15 cellular contexts compared by ENCODE assay signal in genomic region chr2:232348936-232349335, GRCh38. TPM values are rescaled to one million over a fixed set of nuclear protein-coding genes. Genes with fewer than 3 reads are reported as not detected.
DNase-seq lines count a peak whose midpoint lies in the region; ATAC-seq lines count a peak whose summit lies in the region.
"Had no signal": no experiment of that assay in that cellular context is flagged by ENCODE, and none has a peak within 500 bp of the region (broad histone marks: within the 10 kb centered on the region; RNA-seq: fewer than 3 reads in every experiment).

No MANE protein-coding gene starts in this region.

- ATAC-seq in activated CD8-positive, alpha-beta memory T cell treated with anti-CD3 and anti-CD28 coated beads, Interleukin-2, amount 10 ng/mL, durations not matched to agents 7 days and 5 days: peak; percentile 47
- peak; percentile 70 for ATAC-seq in activated CD8-positive, alpha-beta T cell treated with anti-CD3 and anti-CD28 coated beads, Interleukin-2, amount 10 ng/mL, durations not matched to agents 7 days and 5 days

- no peaks in the 10 kb centered on the region for H3K9me3 Mint-ChIP-seq in activated CD8-positive, alpha-beta memory T cell treated with anti-CD3 and anti-CD28 coated beads, Interleukin-2, amount 10 ng/mL, durations not matched to agents 7 days and 5 days (ENCODE audit: low read depth)
- H3K9me3 Mint-ChIP-seq in activated CD8-positive, alpha-beta T cell treated with anti-CD3 and anti-CD28 coated beads, Interleukin-2, amount 10 ng/mL, durations not matched to agents 7 days and 5 days (ENCODE audit: insufficient read depth): no peaks in the 10 kb centered on the region

- no peak for DNase-seq in activated CD8-positive, alpha-beta memory T cell treated with anti-CD3 and anti-CD28 coated beads, Interleukin-2, amount 10 ng/mL, durations not matched to agents 7 days and 5 days
- DNase-seq in activated CD8-positive, alpha-beta memory T cell treated with anti-CD3 and anti-CD28 coated beads, Interleukin-2, amount 50 U/mL, for 48 hours: no peak
- DNase-seq in HT-29 (ENCODE audit: low spot score) (peak; percentile 71), posterior vena cava (ENCODE audit: low spot score) (peak; percentile 53), DMS 273 (lab: John Stamatoyannopoulos, UW; ENCODE audit: unreplicated experiment) (no peak), germinal center (ENCODE audit: low spot score) (no peak)
- DNase-seq in activated CD8-positive, alpha-beta T cell treated with anti-CD3 and anti-CD28 coated beads, Interleukin-2, amount 10 ng/mL, durations not matched to agents 7 days and 5 days: peak; percentile 47
- DNase-seq in central memory CD4-positive, alpha-beta T cell: no peak
- DNase-seq: heart right ventricle, NCI-H1048, NCI-H524, nucleus accumbens had no signal

- H3K27ac Mint-ChIP-seq in activated CD8-positive, alpha-beta memory T cell treated with anti-CD3 and anti-CD28 coated beads, Interleukin-2, amount 10 ng/mL, durations not matched to agents 7 days and 5 days: no peak overlapping the region
- H3K27ac Mint-ChIP-seq in activated CD8-positive, alpha-beta T cell treated with anti-CD3 and anti-CD28 coated beads, Interleukin-2, amount 10 ng/mL, durations not matched to agents 7 days and 5 days: no peak overlapping the region
- H3K27ac Mint-ChIP-seq: memory B cell had no signal

- intact Hi-C loops in posterior vena cava (cut with DNase I): no loop called here

- H3K4me1 Mint-ChIP-seq in activated CD8-positive, alpha-beta memory T cell treated with anti-CD3 and anti-CD28 coated beads, Interleukin-2, amount 10 ng/mL, durations not matched to agents 7 days and 5 days: peaks cover 3% of the 10 kb centered on the region
- H3K4me1 Mint-ChIP-seq in activated CD8-positive, alpha-beta T cell treated with anti-CD3 and anti-CD28 coated beads, Interleukin-2, amount 10 ng/mL, durations not matched to agents 7 days and 5 days (ENCODE audit: low read depth): peaks cover 6% of the 10 kb centered on the region
- H3K4me1 Mint-ChIP-seq: memory B cell had no signal

- H3K27me3 Mint-ChIP-seq in activated CD8-positive, alpha-beta memory T cell treated with anti-CD3 and anti-CD28 coated beads, Interleukin-2, amount 10 ng/mL, durations not matched to agents 7 days and 5 days: peaks cover 42% of the 10 kb centered on the region
- peaks cover 26% of the 10 kb centered on the region for H3K27me3 Mint-ChIP-seq in activated CD8-positive, alpha-beta T cell treated with anti-CD3 and anti-CD28 coated beads, Interleukin-2, amount 10 ng/mL, durations not matched to agents 7 days and 5 days (ENCODE audit: low read depth)

- CTCF ChIA-PET in activated CD8-positive, alpha-beta memory T cell treated with anti-CD3 and anti-CD28 coated beads, Interleukin-2, amount 10 ng/mL, durations not matched to agents 7 days and 5 days (lab: Charles Lee): no interaction called here
- CTCF ChIA-PET in activated CD8-positive, alpha-beta T cell treated with anti-CD3 and anti-CD28 coated beads, Interleukin-2, amount 10 ng/mL, durations not matched to agents 7 days and 5 days (lab: Charles Lee): interaction anchor here (1.2 kb wide), 1 partner anchor 91 kb away, joined by 3 read pairs; no protein-coding TSS in a partner anchor

- POLR2A ChIA-PET in activated CD8-positive, alpha-beta T cell treated with anti-CD3 and anti-CD28 coated beads, Interleukin-2, amount 10 ng/mL, durations not matched to agents 7 days and 5 days (lab: Charles Lee): no interaction called here

- no peak overlapping the region for H3K4me3 Mint-ChIP-seq in activated CD8-positive, alpha-beta memory T cell treated with anti-CD3 and anti-CD28 coated beads, Interleukin-2, amount 10 ng/mL, durations not matched to agents 7 days and 5 days
- H3K4me3 Mint-ChIP-seq in activated CD8-positive, alpha-beta T cell treated with anti-CD3 and anti-CD28 coated beads, Interleukin-2, amount 10 ng/mL, durations not matched to agents 7 days and 5 days: no peak overlapping the region
- H3K4me3 Mint-ChIP-seq: memory B cell had no signal

- no peaks in the 10 kb centered on the region for H3K36me3 Mint-ChIP-seq in activated CD8-positive, alpha-beta memory T cell treated with anti-CD3 and anti-CD28 coated beads, Interleukin-2, amount 10 ng/mL, durations not matched to agents 7 days and 5 days
- H3K36me3 Mint-ChIP-seq in activated CD8-positive, alpha-beta T cell treated with anti-CD3 and anti-CD28 coated beads, Interleukin-2, amount 10 ng/mL, durations not matched to agents 7 days and 5 days (ENCODE audit: low read depth): no peaks in the 10 kb centered on the region

RNA-seq across cellular contexts. Expression of gene ALPP, which starts 29.6 kb away (rescaled TPM):
- total RNA-seq in activated CD8-positive, alpha-beta memory T cell treated with anti-CD3 and anti-CD28 coated beads, Interleukin-2, amount 10 ng/mL, durations not matched to agents 7 days and 5 days: not detected
- total RNA-seq in HT-29 (2014; rRNA removed; shearing (Covaris generic)): 0.29 and 1.1 TPM in 2 replicates
- total RNA-seq in activated CD8-positive, alpha-beta T cell treated with anti-CD3 and anti-CD28 coated beads, Interleukin-2, amount 10 ng/mL, durations not matched to agents 7 days and 5 days: not detected
- total RNA-seq in posterior vena cava: not detected
- total RNA-seq: cardiac muscle cell, endothelial cell of umbilical vein, heart right ventricle had no signal

RNA-seq across cellular contexts. Expression of gene ALPG, which starts 57.7 kb away (rescaled TPM):
- total RNA-seq in activated CD8-positive, alpha-beta memory T cell treated with anti-CD3 and anti-CD28 coated beads, Interleukin-2, amount 10 ng/mL, durations not matched to agents 7 days and 5 days: not detected
- 0.16 TPM in 1 of 2 replicates, not detected in the other for total RNA-seq in HT-29 (2014; rRNA removed; shearing (Covaris generic))
- not detected for total RNA-seq in activated CD8-positive, alpha-beta T cell treated with anti-CD3 and anti-CD28 coated beads, Interleukin-2, amount 10 ng/mL, durations not matched to agents 7 days and 5 days
- total RNA-seq in posterior vena cava: not detected
- total RNA-seq: cardiac muscle cell, endothelial cell of umbilical vein, heart right ventricle had no signal

Comparison
In these comparisons a context has a peak if more than half of its experiments do, and no peak if none do; other contexts are left out.
1. DNase-seq: peak in HT-29 (single experiment), activated CD8-positive, alpha-beta T cell treated with anti-CD3 and anti-CD28 coated beads, Interleukin-2, amount 10 ng/mL, durations not matched to agents 7 days and 5 days (single experiment) and posterior vena cava (single experiment); none in activated CD8-positive, alpha-beta memory T cell treated with anti-CD3 and anti-CD28 coated beads, Interleukin-2, amount 10 ng/mL, durations not matched to agents 7 days and 5 days (single experiment), activated CD8-positive, alpha-beta memory T cell treated with anti-CD3 and anti-CD28 coated beads, Interleukin-2, amount 50 U/mL, for 48 hours (single experiment), DMS 273 (single experiment), germinal center (single experiment) and central memory CD4-positive, alpha-beta T cell (single experiment).